ENCODE assay signal across 1 cellular context in genomic region chr2:127401757-127402695, GRCh38.
TF ChIP-seq lines count a peak whose summit lies in the region.

No MANE protein-coding gene starts in this region.

TF ChIP-seq in HepG2, 621 proteins besides CTCF, POLR2A, EP300 and RAD21:
- TF ChIP-seq SUZ12 (IDR thresholded peaks at IDR 0.05; ENCODE audit: low read depth, low read length): no peak
- 0 out of 2 replicates have a peak, but pooled peaks have one; percentile 31 for TF ChIP-seq ZNF431 (CRISPR knock-in tag; IDR thresholded peaks at IDR 0.05; ENCODE audit: borderline replicate concordance, low read depth)
- TF ChIP-seq ZXDC (CRISPR knock-in tag; IDR thresholded peaks at IDR 0.05): 0 out of 2 replicates have a peak, but pooled peaks have one; percentile 29
- TF ChIP-seq NPAS2 (CRISPR knock-in tag; IDR thresholded peaks at IDR 0.05; ENCODE audit: borderline replicate concordance): no peak
- 0 out of 2 replicates have a peak, but pooled peaks have one; percentile 31 for TF ChIP-seq ZNF501 (CRISPR knock-in tag; IDR thresholded peaks at IDR 0.05)
- TF ChIP-seq CSRNP2 (CRISPR knock-in tag; conservative IDR thresholded peaks at IDR 0.05; ENCODE audit: low read depth): no peak
- 0 out of 2 replicates have a peak, but pooled peaks have one; percentile 11 for TF ChIP-seq ZNF44 (CRISPR knock-in tag; IDR thresholded peaks at IDR 0.05)
- peak; percentile 23 to 40; a peak in 3 of 4 replicates for TF ChIP-seq MAFK (conservative IDR thresholded peaks at IDR 0.05 in 1 of 2, IDR thresholded peaks at IDR 0.05 in 1 of 2; ENCODE audit: low read length in 2 of 2)
- TF ChIP-seq TIGD3 (CRISPR knock-in tag; IDR thresholded peaks at IDR 0.05; ENCODE audit: borderline replicate concordance): 0 out of 2 replicates have a peak, but pooled peaks have one; percentile 41
TF ChIP-seq in HepG2: peak in this region for 6.
